Comparison of ENCODE assay signal across 1 cellular context in the genomic region with DNA sequence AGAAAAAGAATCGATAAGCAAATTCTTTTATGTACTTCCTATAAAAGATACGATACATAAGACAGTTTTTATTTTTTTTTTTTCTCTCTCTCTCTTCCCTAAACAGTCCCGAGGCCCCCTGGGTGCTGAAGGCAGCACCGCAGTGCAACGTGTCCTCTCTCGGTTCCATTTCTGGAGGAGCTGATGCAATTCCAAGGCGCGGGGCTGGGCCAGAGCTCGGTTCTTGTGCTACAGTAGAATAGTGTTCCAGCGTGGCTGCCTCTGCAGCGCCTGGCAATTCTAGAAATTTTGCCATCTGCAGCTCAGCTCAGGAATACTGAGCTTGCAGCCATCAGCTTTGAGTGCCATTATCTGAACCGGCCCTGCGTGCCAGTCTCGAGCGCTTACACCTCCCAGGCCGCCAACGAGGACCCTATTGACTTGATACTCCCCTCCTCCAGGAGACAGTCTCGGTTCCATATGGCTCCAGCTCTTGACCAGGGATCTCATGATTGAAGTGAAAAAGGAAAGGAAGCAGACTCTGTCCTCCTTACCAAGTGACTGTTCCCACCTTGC.
TF ChIP-seq lines count a peak whose summit lies in the region.

No MANE protein-coding gene starts in this region.

TF ChIP-seq in K562, 482 proteins besides CTCF, POLR2A, EP300 and RAD21 (continued from another document and continues in another):
- TF ChIP-seq, protein P1, sequence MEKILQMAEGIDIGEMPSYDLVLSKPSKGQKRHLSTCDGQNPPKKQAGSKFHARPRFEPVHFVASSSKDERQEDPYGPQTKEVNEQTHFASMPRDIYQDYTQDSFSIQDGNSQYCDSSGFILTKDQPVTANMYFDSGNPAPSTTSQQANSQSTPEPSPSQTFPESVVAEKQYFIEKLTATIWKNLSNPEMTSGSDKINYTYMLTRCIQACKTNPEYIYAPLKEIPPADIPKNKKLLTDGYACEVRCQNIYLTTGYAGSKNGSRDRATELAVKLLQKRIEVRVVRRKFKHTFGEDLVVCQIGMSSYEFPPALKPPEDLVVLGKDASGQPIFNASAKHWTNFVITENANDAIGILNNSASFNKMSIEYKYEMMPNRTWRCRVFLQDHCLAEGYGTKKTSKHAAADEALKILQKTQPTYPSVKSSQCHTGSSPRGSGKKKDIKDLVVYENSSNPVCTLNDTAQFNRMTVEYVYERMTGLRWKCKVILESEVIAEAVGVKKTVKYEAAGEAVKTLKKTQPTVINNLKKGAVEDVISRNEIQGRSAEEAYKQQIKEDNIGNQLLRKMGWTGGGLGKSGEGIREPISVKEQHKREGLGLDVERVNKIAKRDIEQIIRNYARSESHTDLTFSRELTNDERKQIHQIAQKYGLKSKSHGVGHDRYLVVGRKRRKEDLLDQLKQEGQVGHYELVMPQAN (IDR thresholded peaks at IDR 0.05; ENCODE audit: borderline replicate concordance) = no peak
- TF ChIP-seq CREB1 (IDR thresholded peaks at IDR 0.05) (no peak), CREB1 (CRISPR knock-in tag; IDR thresholded peaks at IDR 0.05) (no peak), HDAC8 (tag; IDR thresholded peaks at IDR 0.05) (no peak), ZKSCAN3 (CRISPR knock-in tag; IDR thresholded peaks at IDR 0.05) (no peak), RBFOX2 (IDR thresholded peaks at IDR 0.05; ENCODE audit: low read depth, low read length) (peak; percentile 42; the same call in 1 of the 2 replicates), CEBPB (tag; IDR thresholded peaks at IDR 0.05) (peak; percentile 67), PHF21A (IDR thresholded peaks at IDR 0.05; ENCODE audit: borderline replicate concordance, low read depth) (no peak), NR1H2 (CRISPR knock-in tag; IDR thresholded peaks at IDR 0.05) (no peak), L3MBTL2 (IDR thresholded peaks at IDR 0.05) (peak; percentile 28; the same call in 1 of the 2 replicates), EP400 (IDR thresholded peaks at IDR 0.05) (peak; percentile 92), MYC (IDR thresholded peaks at IDR 0.05; ENCODE audit: low read depth, low read length) (peak; percentile 96), MYC (CRISPR knock-in tag; IDR thresholded peaks at IDR 0.05; ENCODE audit: borderline replicate concordance, low read depth) (no peak), TAF7 (tag; IDR thresholded peaks at IDR 0.05) (0 out of 2 replicates have a peak, but pooled peaks have one; percentile 31), ATF7 (IDR thresholded peaks at IDR 0.05) (peak; percentile 53), PCBP2 (IDR thresholded peaks at IDR 0.05; ENCODE audit: low read depth, low read length, poor library complexity, severe bottlenecking) (no peak), JUND (IDR thresholded peaks at IDR 0.05; ENCODE audit: borderline replicate concordance, low read depth, low read length) (peak; percentile 53; the same call in 1 of the 2 replicates), JUND (tag; IDR thresholded peaks at IDR 0.05; ENCODE audit: borderline replicate concordance, low read depth, low read length) (no peak), CEBPG (CRISPR knock-in tag; IDR thresholded peaks at IDR 0.05) (peak; percentile 95), CEBPG (tag; conservative IDR thresholded peaks at IDR 0.05 in 1 of 2, IDR thresholded peaks at IDR 0.05 in 1 of 2) (peak; percentile 85 to 88), NR2C2 (CRISPR knock-in tag; IDR thresholded peaks at IDR 0.05) (no peak), NR2C2 (tag; IDR thresholded peaks at IDR 0.05) (0 out of 2 replicates have a peak, but pooled peaks have one; percentile 16), PHB2 (IDR thresholded peaks at IDR 0.05; ENCODE audit: low read depth) (no peak), SRSF3 (IDR thresholded peaks at IDR 0.05; ENCODE audit: insufficient read depth, low read length) (no peak), HDAC6 (IDR thresholded peaks at IDR 0.05; ENCODE audit: low read depth, low read length) (no peak), KDM2B (CRISPR knock-in tag; IDR thresholded peaks at IDR 0.05) (no peak), ZNF121 (CRISPR knock-in tag; conservative IDR thresholded peaks at IDR 0.05) (no peak), ZFX (CRISPR knock-in tag; IDR thresholded peaks at IDR 0.05) (peak; percentile 12; the same call in 1 of the 2 replicates), FOXP1 (CRISPR knock-in tag; IDR thresholded peaks at IDR 0.05) (0 out of 2 replicates have a peak, but pooled peaks have one; percentile 46)
- TF ChIP-seq, protein P2, sequence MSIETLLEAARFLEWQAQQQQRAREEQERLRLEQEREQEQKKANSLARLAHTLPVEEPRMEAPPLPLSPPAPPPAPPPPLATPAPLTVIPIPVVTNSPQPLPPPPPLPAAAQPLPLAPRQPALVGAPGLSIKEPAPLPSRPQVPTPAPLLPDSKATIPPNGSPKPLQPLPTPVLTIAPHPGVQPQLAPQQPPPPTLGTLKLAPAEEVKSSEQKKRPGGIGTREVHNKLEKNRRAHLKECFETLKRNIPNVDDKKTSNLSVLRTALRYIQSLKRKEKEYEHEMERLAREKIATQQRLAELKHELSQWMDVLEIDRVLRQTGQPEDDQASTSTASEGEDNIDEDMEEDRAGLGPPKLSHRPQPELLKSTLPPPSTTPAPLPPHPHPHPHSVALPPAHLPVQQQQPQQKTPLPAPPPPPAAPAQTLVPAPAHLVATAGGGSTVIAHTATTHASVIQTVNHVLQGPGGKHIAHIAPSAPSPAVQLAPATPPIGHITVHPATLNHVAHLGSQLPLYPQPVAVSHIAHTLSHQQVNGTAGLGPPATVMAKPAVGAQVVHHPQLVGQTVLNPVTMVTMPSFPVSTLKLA (conservative IDR thresholded peaks at IDR 0.05) = 0 out of 4 replicates have a peak, but pooled peaks of 1 of the 2 experiments have one; percentile 27
- TF ChIP-seq, protein P3, sequence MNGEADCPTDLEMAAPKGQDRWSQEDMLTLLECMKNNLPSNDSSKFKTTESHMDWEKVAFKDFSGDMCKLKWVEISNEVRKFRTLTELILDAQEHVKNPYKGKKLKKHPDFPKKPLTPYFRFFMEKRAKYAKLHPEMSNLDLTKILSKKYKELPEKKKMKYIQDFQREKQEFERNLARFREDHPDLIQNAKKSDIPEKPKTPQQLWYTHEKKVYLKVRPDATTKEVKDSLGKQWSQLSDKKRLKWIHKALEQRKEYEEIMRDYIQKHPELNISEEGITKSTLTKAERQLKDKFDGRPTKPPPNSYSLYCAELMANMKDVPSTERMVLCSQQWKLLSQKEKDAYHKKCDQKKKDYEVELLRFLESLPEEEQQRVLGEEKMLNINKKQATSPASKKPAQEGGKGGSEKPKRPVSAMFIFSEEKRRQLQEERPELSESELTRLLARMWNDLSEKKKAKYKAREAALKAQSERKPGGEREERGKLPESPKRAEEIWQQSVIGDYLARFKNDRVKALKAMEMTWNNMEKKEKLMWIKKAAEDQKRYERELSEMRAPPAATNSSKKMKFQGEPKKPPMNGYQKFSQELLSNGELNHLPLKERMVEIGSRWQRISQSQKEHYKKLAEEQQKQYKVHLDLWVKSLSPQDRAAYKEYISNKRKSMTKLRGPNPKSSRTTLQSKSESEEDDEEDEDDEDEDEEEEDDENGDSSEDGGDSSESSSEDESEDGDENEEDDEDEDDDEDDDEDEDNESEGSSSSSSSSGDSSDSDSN (IDR thresholded peaks at IDR 0.05; ENCODE audit: borderline replicate concordance in 1 of 2, low read depth in 2 of 2, low read length in 2 of 2) = 0 out of 4 replicates have a peak, but pooled peaks of 1 of the 2 experiments have one; percentile 29
- TF ChIP-seq, protein P4, sequence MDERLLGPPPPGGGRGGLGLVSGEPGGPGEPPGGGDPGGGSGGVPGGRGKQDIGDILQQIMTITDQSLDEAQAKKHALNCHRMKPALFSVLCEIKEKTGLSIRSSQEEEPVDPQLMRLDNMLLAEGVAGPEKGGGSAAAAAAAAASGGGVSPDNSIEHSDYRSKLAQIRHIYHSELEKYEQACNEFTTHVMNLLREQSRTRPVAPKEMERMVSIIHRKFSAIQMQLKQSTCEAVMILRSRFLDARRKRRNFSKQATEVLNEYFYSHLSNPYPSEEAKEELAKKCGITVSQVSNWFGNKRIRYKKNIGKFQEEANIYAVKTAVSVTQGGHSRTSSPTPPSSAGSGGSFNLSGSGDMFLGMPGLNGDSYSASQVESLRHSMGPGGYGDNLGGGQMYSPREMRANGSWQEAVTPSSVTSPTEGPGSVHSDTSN (CRISPR knock-in tag; IDR thresholded peaks at IDR 0.05; ENCODE audit: low read depth) = no peak
- TF ChIP-seq, protein P4 (tag; conservative IDR thresholded peaks at IDR 0.05; ENCODE audit: low read depth) = no peak
- TF ChIP-seq, protein P5, sequence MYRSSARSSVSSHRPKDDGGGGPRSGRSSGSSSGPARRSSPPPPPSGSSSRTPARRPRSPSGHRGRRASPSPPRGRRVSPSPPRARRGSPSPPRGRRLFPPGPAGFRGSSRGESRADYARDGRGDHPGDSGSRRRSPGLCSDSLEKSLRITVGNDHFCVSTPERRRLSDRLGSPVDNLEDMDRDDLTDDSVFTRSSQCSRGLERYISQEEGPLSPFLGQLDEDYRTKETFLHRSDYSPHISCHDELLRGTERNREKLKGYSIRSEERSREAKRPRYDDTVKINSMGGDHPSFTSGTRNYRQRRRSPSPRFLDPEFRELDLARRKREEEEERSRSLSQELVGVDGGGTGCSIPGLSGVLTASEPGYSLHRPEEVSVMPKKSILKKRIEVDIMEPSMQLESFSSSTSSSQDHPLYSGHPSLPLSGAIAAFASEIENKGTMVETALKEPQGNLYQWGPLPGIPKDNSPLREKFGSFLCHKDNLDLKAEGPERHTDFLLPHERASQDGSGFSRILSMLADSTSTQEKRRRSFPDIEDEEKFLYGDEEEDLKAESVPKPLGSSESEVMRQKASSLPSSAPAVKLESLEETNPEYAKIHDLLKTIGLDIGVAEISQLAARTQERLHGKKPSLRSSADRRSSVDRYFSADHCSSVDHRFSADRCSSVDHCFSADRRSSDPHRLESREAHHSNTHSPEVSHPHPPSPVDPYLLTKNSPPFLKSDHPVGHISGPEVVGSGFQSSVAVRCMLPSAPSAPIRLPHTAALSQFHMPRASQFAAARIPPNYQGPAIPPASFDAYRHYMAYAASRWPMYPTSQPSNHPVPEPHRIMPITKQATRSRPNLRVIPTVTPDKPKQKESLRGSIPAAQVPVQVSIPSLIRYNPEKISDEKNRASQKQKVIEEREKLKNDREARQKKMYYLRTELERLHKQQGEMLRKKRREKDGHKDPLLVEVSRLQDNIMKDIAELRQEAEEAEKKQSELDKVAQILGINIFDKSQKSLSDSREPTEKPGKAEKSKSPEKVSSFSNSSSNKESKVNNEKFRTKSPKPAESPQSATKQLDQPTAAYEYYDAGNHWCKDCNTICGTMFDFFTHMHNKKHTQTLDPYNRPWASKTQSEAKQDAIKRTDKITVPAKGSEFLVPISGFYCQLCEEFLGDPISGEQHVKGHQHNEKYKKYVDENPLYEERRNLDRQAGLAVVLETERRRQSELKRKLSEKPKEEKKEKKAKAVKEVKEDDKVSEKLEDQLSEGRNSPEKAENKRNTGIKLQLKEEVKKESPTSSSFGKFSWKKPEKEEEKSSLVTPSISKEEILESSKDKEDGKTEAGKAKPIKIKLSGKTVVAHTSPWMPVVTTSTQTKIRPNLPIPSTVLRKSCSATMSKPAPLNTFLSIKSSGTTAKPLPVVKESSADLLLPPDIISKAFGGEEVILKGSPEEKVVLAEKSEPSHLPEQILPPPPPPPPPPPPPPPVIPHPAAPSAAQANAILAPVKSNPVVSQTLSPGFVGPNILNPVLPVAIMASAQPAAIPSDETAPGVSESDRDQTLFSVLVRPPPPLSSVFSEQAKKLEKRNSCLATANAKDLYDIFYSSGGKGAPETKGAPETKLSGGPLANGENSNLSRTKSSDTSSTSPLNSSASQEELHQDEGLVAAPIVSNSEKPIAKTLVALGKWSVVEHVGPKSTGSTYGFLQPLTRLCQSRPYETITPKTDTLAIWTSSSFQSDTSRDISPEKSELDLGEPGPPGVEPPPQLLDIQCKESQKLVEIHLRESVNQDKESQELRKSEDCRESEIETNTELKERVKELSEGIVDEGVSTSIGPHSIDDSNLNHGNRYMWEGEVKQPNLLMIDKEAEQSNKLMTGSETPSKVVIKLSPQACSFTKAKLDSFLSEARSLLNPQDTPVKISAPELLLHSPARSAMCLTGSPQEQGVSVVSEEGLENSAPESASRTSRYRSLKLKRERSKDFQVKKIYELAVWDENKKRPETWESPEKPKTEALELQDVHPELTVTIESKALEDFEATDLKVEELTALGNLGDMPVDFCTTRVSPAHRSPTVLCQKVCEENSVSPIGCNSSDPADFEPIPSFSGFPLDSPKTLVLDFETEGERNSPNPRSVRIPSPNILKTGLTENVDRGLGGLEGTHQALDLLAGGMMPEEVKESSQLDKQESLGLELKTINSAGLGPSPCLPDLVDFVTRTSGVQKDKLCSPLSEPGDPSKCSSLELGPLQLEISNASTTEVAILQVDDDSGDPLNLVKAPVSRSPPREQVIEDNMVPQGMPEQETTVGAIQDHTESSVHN (IDR thresholded peaks at IDR 0.05; ENCODE audit: borderline replicate concordance in 1 of 2, low read depth in 1 of 2) = no peak
- TF ChIP-seq, protein P6, sequence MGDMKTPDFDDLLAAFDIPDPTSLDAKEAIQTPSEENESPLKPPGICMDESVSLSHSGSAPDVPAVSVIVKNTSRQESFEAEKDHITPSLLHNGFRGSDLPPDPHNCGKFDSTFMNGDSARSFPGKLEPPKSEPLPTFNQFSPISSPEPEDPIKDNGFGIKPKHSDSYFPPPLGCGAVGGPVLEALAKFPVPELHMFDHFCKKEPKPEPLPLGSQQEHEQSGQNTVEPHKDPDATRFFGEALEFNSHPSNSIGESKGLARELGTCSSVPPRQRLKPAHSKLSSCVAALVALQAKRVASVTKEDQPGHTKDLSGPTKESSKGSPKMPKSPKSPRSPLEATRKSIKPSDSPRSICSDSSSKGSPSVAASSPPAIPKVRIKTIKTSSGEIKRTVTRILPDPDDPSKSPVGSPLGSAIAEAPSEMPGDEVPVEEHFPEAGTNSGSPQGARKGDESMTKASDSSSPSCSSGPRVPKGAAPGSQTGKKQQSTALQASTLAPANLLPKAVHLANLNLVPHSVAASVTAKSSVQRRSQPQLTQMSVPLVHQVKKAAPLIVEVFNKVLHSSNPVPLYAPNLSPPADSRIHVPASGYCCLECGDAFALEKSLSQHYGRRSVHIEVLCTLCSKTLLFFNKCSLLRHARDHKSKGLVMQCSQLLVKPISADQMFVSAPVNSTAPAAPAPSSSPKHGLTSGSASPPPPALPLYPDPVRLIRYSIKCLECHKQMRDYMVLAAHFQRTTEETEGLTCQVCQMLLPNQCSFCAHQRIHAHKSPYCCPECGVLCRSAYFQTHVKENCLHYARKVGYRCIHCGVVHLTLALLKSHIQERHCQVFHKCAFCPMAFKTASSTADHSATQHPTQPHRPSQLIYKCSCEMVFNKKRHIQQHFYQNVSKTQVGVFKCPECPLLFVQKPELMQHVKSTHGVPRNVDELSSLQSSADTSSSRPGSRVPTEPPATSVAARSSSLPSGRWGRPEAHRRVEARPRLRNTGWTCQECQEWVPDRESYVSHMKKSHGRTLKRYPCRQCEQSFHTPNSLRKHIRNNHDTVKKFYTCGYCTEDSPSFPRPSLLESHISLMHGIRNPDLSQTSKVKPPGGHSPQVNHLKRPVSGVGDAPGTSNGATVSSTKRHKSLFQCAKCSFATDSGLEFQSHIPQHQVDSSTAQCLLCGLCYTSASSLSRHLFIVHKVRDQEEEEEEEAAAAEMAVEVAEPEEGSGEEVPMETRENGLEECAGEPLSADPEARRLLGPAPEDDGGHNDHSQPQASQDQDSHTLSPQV (IDR thresholded peaks at IDR 0.05) = no peak
